Comparison of ENCODE assay signal across 1 cellular context in genomic region chr9:92660266-92660665, GRCh38.
TF ChIP-seq lines count a peak whose summit lies in the region.

No MANE protein-coding gene starts in this region.

TF ChIP-seq in WTC11, 78 proteins besides CTCF, POLR2A, EP300 and RAD21:
- TF ChIP-seq TCF7 (CRISPR knock-in tag; IDR thresholded peaks at IDR 0.05; ENCODE audit: low read depth) (no peak), KAT7 (CRISPR knock-in tag; IDR thresholded peaks at IDR 0.05; ENCODE audit: borderline replicate concordance) (no peak), ZNF263 (CRISPR knock-in tag; IDR thresholded peaks at IDR 0.05; ENCODE audit: low read depth) (no peak), SMAD4 (CRISPR knock-in tag; IDR thresholded peaks at IDR 0.05) (no peak), GABPB1 (CRISPR knock-in tag; IDR thresholded peaks at IDR 0.05) (no peak)
- TF ChIP-seq, protein P1, sequence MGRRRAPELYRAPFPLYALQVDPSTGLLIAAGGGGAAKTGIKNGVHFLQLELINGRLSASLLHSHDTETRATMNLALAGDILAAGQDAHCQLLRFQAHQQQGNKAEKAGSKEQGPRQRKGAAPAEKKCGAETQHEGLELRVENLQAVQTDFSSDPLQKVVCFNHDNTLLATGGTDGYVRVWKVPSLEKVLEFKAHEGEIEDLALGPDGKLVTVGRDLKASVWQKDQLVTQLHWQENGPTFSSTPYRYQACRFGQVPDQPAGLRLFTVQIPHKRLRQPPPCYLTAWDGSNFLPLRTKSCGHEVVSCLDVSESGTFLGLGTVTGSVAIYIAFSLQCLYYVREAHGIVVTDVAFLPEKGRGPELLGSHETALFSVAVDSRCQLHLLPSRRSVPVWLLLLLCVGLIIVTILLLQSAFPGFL (CRISPR knock-in tag; IDR thresholded peaks at IDR 0.05; ENCODE audit: borderline replicate concordance): no peak
